In genomic region chr19:15286688-15287355, GRCh38 we compare ENCODE assay signal across 21 cellular contexts. TPM values are rescaled to one million over a fixed set of nuclear protein-coding genes. Genes with fewer than 3 reads are reported as not detected.
DNase-seq lines count a peak whose midpoint lies in the region; ATAC-seq and TF ChIP-seq lines count a peak whose summit lies in the region.
"Had no signal": no experiment of that assay in that cellular context is flagged by ENCODE, and none has a peak within 500 bp of the region (broad histone marks: within the 10 kb centered on the region; RNA-seq: fewer than 3 reads in every experiment).

No MANE protein-coding gene starts in this region.

- no peak for TF ChIP-seq POLR2A in IMR-90 (IDR thresholded peaks at IDR 0.05; ENCODE audit: low read depth, low read length)

- H3K9me3 ChIP-seq in CD4-positive, CD25-positive, alpha-beta regulatory T cell (ENCODE audit: control insufficient read depth in 2 of 2, low read length in 2 of 2), result no peaks in the 10 kb centered on the region
- no peaks in the 10 kb centered on the region for H3K9me3 ChIP-seq in IMR-90 (ENCODE audit: control insufficient read depth, insufficient read depth, low read length)
- H3K9me3 ChIP-seq in MG63, result no peaks in the 10 kb centered on the region
- H3K9me3 ChIP-seq: esophagus muscularis mucosa, left ventricle myocardium inferior, right lobe of liver, stomach had no signal

- H3K4me3 Mint-ChIP-seq in CD4-positive, CD25-positive, alpha-beta regulatory T cell, result peak overlapping the region; percentile 59 to 76 (median 63)
- no peak overlapping the region for H3K4me3 Mint-ChIP-seq in activated naive CD8-positive, alpha-beta T cell treated with anti-CD3 and anti-CD28 coated beads, Interleukin-2, amount 50 U/mL, for 24 hours
- peak overlapping the region; percentile 15 for H3K4me3 Mint-ChIP-seq in natural killer cell treated with Interleukin-12 subunit alpha and Interleukin-12 subunit beta and Interleukin-15 and Interleukin-18, amount 100 ng/mL, for 72 hours
- H3K4me3 Mint-ChIP-seq: HFFc6 had no signal

- TF ChIP-seq RAD21 in IMR-90 (IDR thresholded peaks at IDR 0.05; ENCODE audit: low read length), result no peak

- no peak overlapping the region for H4K8ac ChIP-seq in IMR-90 (ENCODE audit: low read depth in 2 of 2, low read length in 2 of 2)

- peaks cover 67% of the 10 kb centered on the region for H3K9me1 ChIP-seq in IMR-90 (ENCODE audit: insufficient read depth, low read length)

- H3K9me3 Mint-ChIP-seq in CD4-positive, CD25-positive, alpha-beta regulatory T cell, result no peaks in the 10 kb centered on the region
- H3K9me3 Mint-ChIP-seq in activated naive CD8-positive, alpha-beta T cell treated with anti-CD3 and anti-CD28 coated beads, Interleukin-2, amount 50 U/mL, for 24 hours, result no peaks in the 10 kb centered on the region
- H3K9me3 Mint-ChIP-seq in natural killer cell treated with Interleukin-12 subunit alpha and Interleukin-12 subunit beta and Interleukin-15 and Interleukin-18, amount 100 ng/mL, for 72 hours, result no peaks in the 10 kb centered on the region
- H3K9me3 Mint-ChIP-seq: HFFc6 had no signal

- H2AFZ ChIP-seq in IMR-90 (replicated peaks; ENCODE audit: low read length, poor library complexity), result no peak overlapping the region

- DNase-seq in CD4-positive, CD25-positive, alpha-beta regulatory T cell, result peak in 1 of 3 donors; percentile 13
- no peak for DNase-seq in IMR-90
- DNase-seq in activated naive CD8-positive, alpha-beta T cell treated with anti-CD3 and anti-CD28 coated beads, Interleukin-2, amount 50 U/mL, for 24 hours, result no peak
- no peak for DNase-seq in natural killer cell treated with Interleukin-12 subunit alpha and Interleukin-12 subunit beta and Interleukin-15 and Interleukin-18, amount 100 ng/mL, for 72 hours (ENCODE audit: low spot score)
- no peak for DNase-seq in NCI-H2171 (lab: John Stamatoyannopoulos, UW)
- DNase-seq in MG63, result no peak
- DNase-seq in left cardiac atrium, result no peak
- DNase-seq: activated CD4-positive, alpha-beta T cell treated with anti-CD3 and anti-CD28 coated beads, Interleukin-2, amount 50 U/mL, for 48 hours; activated T-cell treated with anti-CD3 and anti-CD28 coated beads, Interleukin-2, amount 50 U/mL, for 48 hours; GDM1; HFFc6; Kasumi-1; left ventricle myocardium inferior; NCI-H1417 treated with DMSO at 0.1 percent for 48 hours; NK-92 treated with Interleukin-12 subunit alpha and Interleukin-12 subunit beta, amount 100 ng/mL, for 24 hours; stomach had no signal

- no peak overlapping the region for H3K18ac ChIP-seq in IMR-90 (ENCODE audit: low read depth, low read length)

- POLR2A ChIA-PET in IMR-90 (lab: Charles Lee; ENCODE audit: unreplicated experiment), result no interaction called here

- peaks cover 45 to 98% (median 86%) of the 10 kb centered on the region in 4 donors for H3K4me1 Mint-ChIP-seq in CD4-positive, CD25-positive, alpha-beta regulatory T cell
- H3K4me1 Mint-ChIP-seq in activated naive CD8-positive, alpha-beta T cell treated with anti-CD3 and anti-CD28 coated beads, Interleukin-2, amount 50 U/mL, for 24 hours, result peaks cover 97% of the 10 kb centered on the region
- H3K4me1 Mint-ChIP-seq in natural killer cell treated with Interleukin-12 subunit alpha and Interleukin-12 subunit beta and Interleukin-15 and Interleukin-18, amount 100 ng/mL, for 72 hours (ENCODE audit: low read depth in 2 of 2), result peaks cover 79 to 92% of the 10 kb centered on the region in 2 donors

- peaks cover 5 to 92% of the 10 kb centered on the region in 2 experiments; a peak in 3 of 4 replicates for H3K79me1 ChIP-seq in IMR-90 (ENCODE audit: low read depth in 1 of 2, low read length in 2 of 2)

- WGBS in IMR-90 (ENCODE audit: extremely low coverage in 2 of 2, insufficient read length in 1 of 2), 2 experiments, result no CpG with 5 or more reads among the region's 4 CpGs

- intact Hi-C loops in IMR-90 (cut with micrococcal nuclease), result no loop called here
- intact Hi-C loops in left cardiac atrium (cut with DNase I), result no loop called here

- H4K91ac ChIP-seq in IMR-90 (ENCODE audit: insufficient read depth, low read depth, low read length), result no peak overlapping the region

- peak overlapping the region; percentile 72 to 91 (median 81) for H3K27ac Mint-ChIP-seq in CD4-positive, CD25-positive, alpha-beta regulatory T cell
- peak overlapping the region; percentile 79 for H3K27ac Mint-ChIP-seq in activated naive CD8-positive, alpha-beta T cell treated with anti-CD3 and anti-CD28 coated beads, Interleukin-2, amount 50 U/mL, for 24 hours
- H3K27ac Mint-ChIP-seq in natural killer cell treated with Interleukin-12 subunit alpha and Interleukin-12 subunit beta and Interleukin-15 and Interleukin-18, amount 100 ng/mL, for 72 hours, result peak overlapping the region; percentile 73 to 80

- no peak for TF ChIP-seq CTCF in IMR-90 (conservative IDR thresholded peaks at IDR 0.05; ENCODE audit: low read depth, low read length)

- no peak overlapping the region for H2BK20ac ChIP-seq in IMR-90 (ENCODE audit: low read depth, low read length)

- no peak overlapping the region for H2AK5ac ChIP-seq in IMR-90 (ENCODE audit: low read depth, low read length)

- peaks cover 99% of the 10 kb centered on the region for H3K4me1 ChIP-seq in CD4-positive, CD25-positive, alpha-beta regulatory T cell (ENCODE audit: control insufficient read depth, insufficient read depth, low read length, poor library complexity, severe bottlenecking)
- peaks cover 38% of the 10 kb centered on the region for H3K4me1 ChIP-seq in IMR-90 (ENCODE audit: control insufficient read depth, insufficient read depth, low read length)

- H3K4ac ChIP-seq in IMR-90 (ENCODE audit: low read depth, low read length), result no peak overlapping the region

- H3K36me3 ChIP-seq in CD4-positive, CD25-positive, alpha-beta regulatory T cell (ENCODE audit: control insufficient read depth, insufficient read depth, low read length), result no peaks in the 10 kb centered on the region
- no peaks in the 10 kb centered on the region for H3K36me3 ChIP-seq in IMR-90 (ENCODE audit: control insufficient read depth, insufficient read depth, low read length)
- H3K36me3 ChIP-seq in MG63, result peaks cover 26% of the 10 kb centered on the region
- H3K36me3 ChIP-seq: esophagus muscularis mucosa, left ventricle myocardium inferior, right lobe of liver, stomach had no signal

- H3K27me3 Mint-ChIP-seq in CD4-positive, CD25-positive, alpha-beta regulatory T cell, result no peaks in the 10 kb centered on the region
- H3K27me3 Mint-ChIP-seq in activated naive CD8-positive, alpha-beta T cell treated with anti-CD3 and anti-CD28 coated beads, Interleukin-2, amount 50 U/mL, for 24 hours, result no peaks in the 10 kb centered on the region
- no peaks in the 10 kb centered on the region for H3K27me3 Mint-ChIP-seq in natural killer cell treated with Interleukin-12 subunit alpha and Interleukin-12 subunit beta and Interleukin-15 and Interleukin-18, amount 100 ng/mL, for 72 hours

- no peak overlapping the region for H4K5ac ChIP-seq in IMR-90 (ENCODE audit: low read depth, low read length)

- no TSS peak for BruUV-seq in IMR-90 (replicated peaks; lab: Mats Ljungman, UMichigan)

- H4K20me1 ChIP-seq in IMR-90 (ENCODE audit: insufficient read depth, low read length), result peaks cover 100% of the 10 kb centered on the region

- H3K9ac ChIP-seq in IMR-90 (ENCODE audit: low read depth, low read length), result no peak overlapping the region

- no peak for ATAC-seq in CD4-positive, CD25-positive, alpha-beta regulatory T cell (ENCODE audit: low read depth in 2 of 2)
- ATAC-seq in IMR-90 (ENCODE audit: low read depth), result no peak
- no peak for ATAC-seq in activated naive CD8-positive, alpha-beta T cell treated with anti-CD3 and anti-CD28 coated beads, Interleukin-2, amount 50 U/mL, for 24 hours
- ATAC-seq in natural killer cell treated with Interleukin-12 subunit alpha and Interleukin-12 subunit beta and Interleukin-15 and Interleukin-18, amount 100 ng/mL, for 72 hours, result no peak
- no peak for ATAC-seq in HG03520 (IDR thresholded peaks at IDR 0.05; ENCODE audit: unreplicated experiment)
- no peak for ATAC-seq in left cardiac atrium

- no peak overlapping the region for H2BK15ac ChIP-seq in IMR-90 (ENCODE audit: low read depth, low read length)

- no peak overlapping the region for H3K14ac ChIP-seq in IMR-90 (replicated peaks; ENCODE audit: low read depth, low read length)

- CTCF ChIA-PET in IMR-90 (lab: Yijun Ruan, JAX), result interaction anchor here (0.5 kb wide), 1 partner anchor 14 kb away, joined by 3 read pairs; no protein-coding TSS in a partner anchor

- H3K23ac ChIP-seq in IMR-90 (ENCODE audit: low read depth, low read length), result peak overlapping the region; percentile 66; the same call in 1 of the 2 replicates

- H2AK9ac ChIP-seq in IMR-90 (replicated peaks; ENCODE audit: low read depth, low read length, poor library complexity), result no peak overlapping the region

- no peak overlapping the region for H2BK5ac ChIP-seq in IMR-90 (ENCODE audit: low read depth, low read length, poor library complexity, severe bottlenecking)

- no peak overlapping the region for H2BK120ac ChIP-seq in IMR-90 (ENCODE audit: low read depth, low read length)

- in situ Hi-C loops in IMR-90 (cut with MboI; ENCODE audit: low sequenced_read_pairs), result no loop called here

- no peak overlapping the region for H3K27ac ChIP-seq in CD4-positive, CD25-positive, alpha-beta regulatory T cell (ENCODE audit: insufficient read depth, low read length, poor library complexity, severe bottlenecking)
- H3K27ac ChIP-seq in IMR-90 (ENCODE audit: insufficient read depth, low read length), result no peak overlapping the region
- H3K27ac ChIP-seq: right lobe of liver had no signal

- dilution Hi-C loops in IMR-90 (cut with HindIII; ENCODE audit: low sequenced_read_pairs, unreplicated experiment), result no loop called here

- peak overlapping the region; percentile 62 for H3K4me3 ChIP-seq in CD4-positive, CD25-positive, alpha-beta regulatory T cell (ENCODE audit: low read depth, low read length)
- no peak overlapping the region for H3K4me3 ChIP-seq in IMR-90 (ENCODE audit: insufficient read depth, low read depth, low read length)
- no peak overlapping the region for H3K4me3 ChIP-seq in MG63
- H3K4me3 ChIP-seq: esophagus muscularis mucosa, left ventricle myocardium inferior, right lobe of liver, stomach had no signal

- no peak overlapping the region for H3K56ac ChIP-seq in IMR-90 (ENCODE audit: extremely low read depth, insufficient read depth, low read length)

- no peaks in the 10 kb centered on the region for H3K27me3 ChIP-seq in CD4-positive, CD25-positive, alpha-beta regulatory T cell (ENCODE audit: control insufficient read depth, insufficient read depth, low read length)
- H3K27me3 ChIP-seq in IMR-90 (ENCODE audit: control insufficient read depth, insufficient read depth, low read length) (no peaks in the 10 kb centered on the region), MG63 (no peaks in the 10 kb centered on the region)
- H3K27me3 ChIP-seq: esophagus muscularis mucosa, right lobe of liver, stomach had no signal

- no peak overlapping the region for H3K4me2 ChIP-seq in IMR-90 (ENCODE audit: low read depth, low read length)

- no peaks in the 10 kb centered on the region for H3K36me3 Mint-ChIP-seq in CD4-positive, CD25-positive, alpha-beta regulatory T cell
- H3K36me3 Mint-ChIP-seq in activated naive CD8-positive, alpha-beta T cell treated with anti-CD3 and anti-CD28 coated beads, Interleukin-2, amount 50 U/mL, for 24 hours (ENCODE audit: low read depth), result no peaks in the 10 kb centered on the region
- H3K36me3 Mint-ChIP-seq in natural killer cell treated with Interleukin-12 subunit alpha and Interleukin-12 subunit beta and Interleukin-15 and Interleukin-18, amount 100 ng/mL, for 72 hours, result no peaks in the 10 kb centered on the region

RNA-seq across cellular contexts. Expression of gene BRD4, which starts 45.5 kb away (rescaled TPM):
- 168 TPM for total RNA-seq in CD4-positive, CD25-positive, alpha-beta regulatory T cell
- 10 to 100 TPM in 1 of 4 donors, 1 to 10 TPM in 3; 6.6 to 12.4 (median 9.3) TPM for polyA plus RNA-seq in CD4-positive, CD25-positive, alpha-beta regulatory T cell
- total RNA-seq in IMR-90 (2012; rRNA removed), result 7.0 and 7.2 TPM in 2 replicates
- 19.9 and 21.1 TPM in 2 replicates for polyA plus RNA-seq in IMR-90 (2012; rRNA removed)
- 9.0 and 15.0 TPM in 2 replicates for polyA plus RNA-seq in IMR-90 (2012; cell fraction: cytosol; rRNA removed)
- polyA plus RNA-seq in IMR-90 (2012; cell fraction: nucleus; rRNA removed; ENCODE audit: low replicate concordance), result 29.5 and 41.2 TPM in 2 replicates
- 100 to 1,000 TPM; 111 to 161 TPM for total RNA-seq in natural killer cell treated with Interleukin-12 subunit alpha and Interleukin-12 subunit beta and Interleukin-15 and Interleukin-18, amount 100 ng/mL, for 72 hours
- total RNA-seq in MG63 (2014; rRNA removed; shearing (Covaris generic); ENCODE audit: low replicate concordance), result 9.3 and 16.0 TPM in 2 replicates
- total RNA-seq in left cardiac atrium, result 10 to 100 TPM; 43.9 to 63.3 TPM

RNA-seq across cellular contexts. Expression of gene EPHX3, which starts 54.6 kb away (rescaled TPM):
- total RNA-seq in CD4-positive, CD25-positive, alpha-beta regulatory T cell, result 0.22 TPM
- not detected for polyA plus RNA-seq in CD4-positive, CD25-positive, alpha-beta regulatory T cell
- total RNA-seq in IMR-90 (2012; rRNA removed), result 0.18 TPM in 1 of 2 replicates, not detected in the other
- polyA plus RNA-seq in IMR-90 (2012; rRNA removed), result 0.12 and 0.16 TPM in 2 replicates
- polyA plus RNA-seq in IMR-90 (2012; cell fraction: cytosol; rRNA removed), result 0.08 and 0.09 TPM in 2 replicates
- 0.78 and 1.2 TPM in 2 replicates for polyA plus RNA-seq in IMR-90 (2012; cell fraction: nucleus; rRNA removed; ENCODE audit: low replicate concordance)
- total RNA-seq in natural killer cell treated with Interleukin-12 subunit alpha and Interleukin-12 subunit beta and Interleukin-15 and Interleukin-18, amount 100 ng/mL, for 72 hours, result 1 to 10 TPM in 1 of 2 donors, under 1 TPM in 1; 0.81 to 1.0 TPM
- total RNA-seq in MG63 (2014; rRNA removed; shearing (Covaris generic); ENCODE audit: low replicate concordance), result not detected in 2 replicates
- total RNA-seq in left cardiac atrium, result under 1 TPM in 1 of 2 donors, not detected in 1; 0.21 TPM
- total RNA-seq: glomerular endothelial cell, left ventricle myocardium inferior, osteoblast had no signal
